Comparison of ENCODE assay signal across 18 cellular contexts in the genomic region with DNA sequence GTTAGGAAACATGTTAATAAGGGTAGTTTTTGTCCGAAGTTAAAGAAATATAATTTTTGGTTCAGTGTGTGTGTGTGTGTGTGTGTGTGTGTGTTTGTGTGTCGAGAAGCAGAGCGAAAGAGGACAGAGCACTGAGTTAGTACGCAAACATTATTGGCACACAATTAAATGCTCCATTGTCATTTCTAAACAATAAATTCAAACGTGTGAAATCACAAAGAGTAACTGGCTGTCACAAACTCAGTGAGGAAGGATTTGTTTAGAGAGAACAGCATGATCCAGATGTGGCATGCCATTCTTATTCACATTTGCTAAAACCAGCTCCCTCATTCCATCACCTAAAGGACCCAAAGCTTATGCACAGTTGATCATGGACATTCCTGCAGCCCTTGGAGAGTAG.
DNase-seq lines count a peak whose midpoint lies in the region; ATAC-seq, FAIRE-seq and TF ChIP-seq lines count a peak whose summit lies in the region.
"Had no signal": no experiment of that assay in that cellular context is flagged by ENCODE, and none has a peak within 500 bp of the region (broad histone marks: within the 10 kb centered on the region; RNA-seq: fewer than 3 reads in every experiment).

No MANE protein-coding gene starts in this region.

- no peak overlapping the region for H3K27ac Mint-ChIP-seq in natural killer cell
- H3K27ac Mint-ChIP-seq: CD4-positive, CD25-positive, alpha-beta regulatory T cell; HFFc6 had no signal

- 71 to 76% methylated on average over 5 of the region's 5 CpGs for WGBS in esophagus squamous epithelium, 2 donors

- ATAC-seq in Right ventricle myocardium superior (ENCODE audit: poor library complexity), result no peak
- no peak for ATAC-seq in natural killer cell

- peaks cover 6 to 14% of the 10 kb centered on the region in 2 donors for H3K9me3 Mint-ChIP-seq in natural killer cell
- H3K9me3 Mint-ChIP-seq: HFFc6 had no signal

- H3K4me3 Mint-ChIP-seq in natural killer cell, result no peak overlapping the region
- H3K4me3 Mint-ChIP-seq: CD4-positive, CD25-positive, alpha-beta regulatory T cell; HFFc6 had no signal

- intact Hi-C loops in Right ventricle myocardium superior (cut with DNase I), result no loop called here
- intact Hi-C loops in esophagus squamous epithelium (cut with DNase I), result no loop called here
- intact Hi-C loops in natural killer cell (cut with micrococcal nuclease), result no loop called here

- no peaks in the 10 kb centered on the region for H3K9me3 ChIP-seq in osteoblast (ENCODE audit: low read depth, low read length)
- H3K9me3 ChIP-seq in esophagus squamous epithelium, result no peaks in the 10 kb centered on the region
- H3K9me3 ChIP-seq: BLaER1 treated with 17β-estradiol and CSF1 and Interleukin-3, amounts not matched to agents 10 nM and 100 nM had no signal

- DNase-seq in frontal cortex (ENCODE audit: low spot score in 2 of 2), result no peak
- peak; percentile 58 for DNase-seq in putamen (ENCODE audit: low spot score)
- DNase-seq in Right ventricle myocardium superior, result no peak
- DNase-seq in osteoblast (ENCODE audit: insufficient read length, low spot score, missing footprints), result no peak
- DNase-seq in esophagus squamous epithelium (lab: John Stamatoyannopoulos, UW), result no peak
- DNase-seq in natural killer cell, result no peak
- DNase-seq: 8988T; AML-193; CD4-positive, CD25-positive, alpha-beta regulatory T cell; DMS53; GF-D8; HCEC 1CT; HFFc6 had no signal

- peak; percentile 65 for FAIRE-seq in frontal cortex (lab: Jason Lieb, UNC)
- FAIRE-seq: GM19239 had no signal

- H3K36me3 ChIP-seq in osteoblast (ENCODE audit: insufficient read depth, low read length), result no peaks in the 10 kb centered on the region
- no peaks in the 10 kb centered on the region for H3K36me3 ChIP-seq in esophagus squamous epithelium
- H3K36me3 ChIP-seq: BLaER1 treated with 17β-estradiol and CSF1 and Interleukin-3, amounts not matched to agents 10 nM and 100 nM had no signal

- TF ChIP-seq POLR2A in esophagus squamous epithelium (IDR thresholded peaks at IDR 0.05), result no peak

- H3K4me1 ChIP-seq in osteoblast (ENCODE audit: insufficient read depth, low read length), result no peaks in the 10 kb centered on the region
- H3K4me1 ChIP-seq in esophagus squamous epithelium, result no peaks in the 10 kb centered on the region
- H3K4me1 ChIP-seq: BLaER1 treated with 17β-estradiol and CSF1 and Interleukin-3, amounts not matched to agents 10 nM and 100 nM had no signal

- peaks cover 5% of the 10 kb centered on the region for H3K36me3 Mint-ChIP-seq in natural killer cell
- H3K36me3 Mint-ChIP-seq: CD4-positive, CD25-positive, alpha-beta regulatory T cell had no signal

- no peak overlapping the region for H3K4me2 ChIP-seq in osteoblast (ENCODE audit: insufficient read depth, low read length)
- H3K4me2 ChIP-seq: BLaER1 treated with 17β-estradiol and CSF1 and Interleukin-3, amounts not matched to agents 10 nM and 100 nM had no signal

- H3K4me3 ChIP-seq in osteoblast (ENCODE audit: insufficient read depth, low read length) (no peak overlapping the region), esophagus squamous epithelium (no peak overlapping the region)
- H3K4me3 ChIP-seq: BLaER1 treated with 17β-estradiol and CSF1 and Interleukin-3, amounts not matched to agents 10 nM and 100 nM had no signal

- H3K27me3 Mint-ChIP-seq in natural killer cell (ENCODE audit: low read depth in 2 of 2), result no peaks in the 10 kb centered on the region
- H3K27me3 Mint-ChIP-seq: CD4-positive, CD25-positive, alpha-beta regulatory T cell had no signal

- H3K27ac ChIP-seq in angular gyrus (ENCODE audit: low read depth, low read length), result peak overlapping the region; percentile 94
- H3K27ac ChIP-seq in layer of hippocampus (ENCODE audit: low read depth, low read length), result peak overlapping the region; percentile 72
- H3K27ac ChIP-seq in osteoblast (ENCODE audit: low read depth, low read length), result no peak overlapping the region
- H3K27ac ChIP-seq in esophagus squamous epithelium, result no peak overlapping the region
- H3K27ac ChIP-seq: BLaER1 treated with 17β-estradiol and CSF1 and Interleukin-3, amounts not matched to agents 10 nM and 100 nM; HL-60 had no signal

- TF ChIP-seq CTCF in osteoblast (IDR thresholded peaks at IDR 0.05; ENCODE audit: extremely low read depth, low read depth, low read length), result no peak
- no peak for TF ChIP-seq CTCF in esophagus squamous epithelium (IDR thresholded peaks at IDR 0.05)
- TF ChIP-seq CTCF in natural killer cell (IDR thresholded peaks at IDR 0.05), result no peak

- H3K79me2 ChIP-seq in osteoblast (ENCODE audit: insufficient read depth, low read length), result no peaks in the 10 kb centered on the region

- H2AFZ ChIP-seq in osteoblast (ENCODE audit: low read length), result no peak overlapping the region

- no peaks in the 10 kb centered on the region for H3K4me1 Mint-ChIP-seq in natural killer cell
- H3K4me1 Mint-ChIP-seq: CD4-positive, CD25-positive, alpha-beta regulatory T cell had no signal

- H3K27me3 ChIP-seq in layer of hippocampus (ENCODE audit: control insufficient read depth, insufficient read depth, low read length), result no peaks in the 10 kb centered on the region
- H3K27me3 ChIP-seq in osteoblast (ENCODE audit: insufficient read depth, low read length), result no peaks in the 10 kb centered on the region
- H3K27me3 ChIP-seq in esophagus squamous epithelium, result no peaks in the 10 kb centered on the region
- H3K27me3 ChIP-seq: BLaER1 treated with 17β-estradiol and CSF1 and Interleukin-3, amounts not matched to agents 10 nM and 100 nM had no signal

- no peaks in the 10 kb centered on the region for H4K20me1 ChIP-seq in osteoblast (ENCODE audit: insufficient read depth, low read length)
- H4K20me1 ChIP-seq: BLaER1 treated with 17β-estradiol and CSF1 and Interleukin-3, amounts not matched to agents 10 nM and 100 nM had no signal

Comparison
In these comparisons a context has a peak if more than half of its experiments do, and no peak if none do; other contexts are left out.
1. H3K27ac ChIP-seq: peak in angular gyrus (single experiment) and layer of hippocampus (single experiment); none in osteoblast (single experiment) and esophagus squamous epithelium (0 of 4).